9 cellular contexts compared by ENCODE assay signal in the genomic region with DNA sequence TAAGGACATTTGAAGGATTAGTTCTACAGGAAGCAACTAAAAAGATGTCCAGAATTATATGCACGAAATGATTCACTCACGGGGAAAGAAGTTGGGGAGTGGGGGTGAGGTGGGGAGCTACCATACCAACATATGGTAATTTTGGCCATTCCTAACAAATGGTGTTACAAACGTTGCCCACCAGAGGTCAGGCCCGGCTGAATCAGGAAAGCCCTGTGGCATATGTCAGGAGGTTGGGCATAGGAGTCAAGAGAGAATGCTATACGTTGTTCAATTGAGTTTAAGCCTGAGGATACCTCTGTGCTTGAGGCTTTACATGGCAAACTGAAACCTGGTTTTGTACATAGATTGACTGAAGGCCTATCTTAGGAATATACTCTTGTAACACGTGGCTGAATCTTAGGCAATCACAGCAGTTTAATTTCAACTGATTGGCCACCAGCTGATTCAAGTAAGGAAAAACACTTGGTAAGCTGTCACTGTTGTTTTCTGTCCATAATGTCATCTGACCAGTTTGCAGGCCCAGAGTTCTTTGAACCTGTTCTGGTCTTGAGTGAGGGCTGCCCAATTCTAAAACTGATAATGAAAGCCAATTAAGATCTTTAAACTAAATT. TPM values are rescaled to one million over a fixed set of nuclear protein-coding genes. Genes with fewer than 3 reads are reported as not detected.
DNase-seq lines count a peak whose midpoint lies in the region; ATAC-seq and TF ChIP-seq lines count a peak whose summit lies in the region.
"Had no signal": no experiment of that assay in that cellular context is flagged by ENCODE, and none has a peak within 500 bp of the region (broad histone marks: within the 10 kb centered on the region; RNA-seq: fewer than 3 reads in every experiment).

No MANE protein-coding gene starts in this region.

- H3K36me3 Mint-ChIP-seq in activated T-helper 17 cell treated with anti-CD3 and anti-CD28 coated beads, Interleukin-2, amount 50 U/mL, for 72 hours (ENCODE audit: low read depth), result no peaks in the 10 kb centered on the region

- no peaks in the 10 kb centered on the region for H3K36me3 ChIP-seq in ovary

- no peak for TF ChIP-seq POLR2A in ovary (IDR thresholded peaks at IDR 0.05)

- H3K9me3 Mint-ChIP-seq in activated T-helper 17 cell treated with anti-CD3 and anti-CD28 coated beads, Interleukin-2, amount 50 U/mL, for 72 hours, result no peaks in the 10 kb centered on the region
- H3K9me3 Mint-ChIP-seq: stimulated activated naive CD8-positive, alpha-beta T cell treated with anti-CD3 and anti-CD28 coated beads, Interleukin-15, Interleukin-2, amounts not matched to agents 100 ng/mL and 50 ng/mL, for 24 hours had no signal

- peaks cover 4% of the 10 kb centered on the region for H3K27me3 Mint-ChIP-seq in activated T-helper 17 cell treated with anti-CD3 and anti-CD28 coated beads, Interleukin-2, amount 50 U/mL, for 72 hours

- no peak overlapping the region for H3K27ac ChIP-seq in foreskin keratinocyte
- H3K27ac ChIP-seq in ovary, result no peak overlapping the region

- no peak overlapping the region for H3K4me3 Mint-ChIP-seq in activated T-helper 17 cell treated with anti-CD3 and anti-CD28 coated beads, Interleukin-2, amount 50 U/mL, for 72 hours
- H3K4me3 Mint-ChIP-seq: stimulated activated naive CD8-positive, alpha-beta T cell treated with anti-CD3 and anti-CD28 coated beads, Interleukin-15, Interleukin-2, amounts not matched to agents 100 ng/mL and 50 ng/mL, for 24 hours had no signal

- H3K4me1 ChIP-seq in foreskin keratinocyte (no peaks in the 10 kb centered on the region), ovary (ENCODE audit: insufficient read depth) (no peaks in the 10 kb centered on the region)

- intact Hi-C loops in ovary (cut with DNase I) (loop anchor here in 1 of 4 donors (10.0 kb wide), 1 partner anchor 515 kb away; no protein-coding TSS in a partner anchor), posterior vena cava (cut with DNase I) (loop anchor here in 1 of 2 donors (10.0 kb wide), 1 partner anchor 515 kb away; no protein-coding TSS in a partner anchor)

- peaks cover 4% of the 10 kb centered on the region for H3K4me1 Mint-ChIP-seq in activated T-helper 17 cell treated with anti-CD3 and anti-CD28 coated beads, Interleukin-2, amount 50 U/mL, for 72 hours

- WGBS in ovary, 3 donors, result 35 to 42% (median 41%) methylated on average over 6 of the region's 6 CpGs

- H3K27me3 ChIP-seq in foreskin keratinocyte, result no peaks in the 10 kb centered on the region
- no peaks in the 10 kb centered on the region for H3K27me3 ChIP-seq in ovary

- DNase-seq in DMS153 (lab: John Stamatoyannopoulos, UW) (peak; percentile 14), NOMO-1 (lab: John Stamatoyannopoulos, UW; ENCODE audit: unreplicated experiment in 2 of 2) (peak; percentile 27 to 36), foreskin keratinocyte (peak in 1 of 2 donors; percentile 54), ovary (peak in 1 of 5 donors; percentile 33), posterior vena cava (ENCODE audit: low spot score) (no peak)

- H3K4me3 ChIP-seq in ovary, result no peak overlapping the region

- TF ChIP-seq CTCF in foreskin keratinocyte (conservative IDR thresholded peaks at IDR 0.05), result peak; percentile 79
- peak in 2 of 3 donors; percentile 26 to 36 for TF ChIP-seq CTCF in ovary (IDR thresholded peaks at IDR 0.05)

- H3K9me3 ChIP-seq in ovary, result no peaks in the 10 kb centered on the region

- ATAC-seq in GM19452 (IDR thresholded peaks at IDR 0.05; ENCODE audit: unreplicated experiment), result peak; percentile 86
- ATAC-seq in HG03460 (IDR thresholded peaks at IDR 0.05; ENCODE audit: unreplicated experiment), result peak; percentile 96
- peak; percentile 62 for ATAC-seq in activated T-helper 17 cell treated with anti-CD3 and anti-CD28 coated beads, Interleukin-2, amount 50 U/mL, for 72 hours (replicated peaks)
- peak; percentile 91 for ATAC-seq in foreskin keratinocyte

- no peak overlapping the region for H3K27ac Mint-ChIP-seq in activated T-helper 17 cell treated with anti-CD3 and anti-CD28 coated beads, Interleukin-2, amount 50 U/mL, for 72 hours
- H3K27ac Mint-ChIP-seq: stimulated activated naive CD8-positive, alpha-beta T cell treated with anti-CD3 and anti-CD28 coated beads, Interleukin-15, Interleukin-2, amounts not matched to agents 100 ng/mL and 50 ng/mL, for 24 hours had no signal

- no peak for TF ChIP-seq EP300 in ovary (IDR thresholded peaks at IDR 0.05)

RNA-seq across cellular contexts. Expression of gene SLC2A2, which starts 23.4 kb away (rescaled TPM):
- total RNA-seq in activated T-helper 17 cell treated with anti-CD3 and anti-CD28 coated beads, Interleukin-2, amount 50 U/mL, for 72 hours, result not detected
- not detected in 2 replicates for total RNA-seq in foreskin keratinocyte
- not detected in 2 replicates for polyA plus RNA-seq in foreskin keratinocyte
- total RNA-seq in ovary, result under 1 TPM in 3 of 7 donors, not detected in 4; 0.10 to 0.36 (median 0.18) TPM
- polyA plus RNA-seq in ovary, result not detected
- total RNA-seq in posterior vena cava, result not detected
